In genomic region chr2:3442185-3442584, GRCh38 we compare ENCODE assay signal across 1 cellular context.
A peak's percentile ranks its signal among the peaks of the same experiment; 100 is the strongest.
TF ChIP-seq lines count a peak whose summit lies in the region.

No MANE protein-coding gene starts in this region.

TF ChIP-seq in GM12878, 131 proteins besides CTCF, POLR2A, EP300 and RAD21 (continued from another document):
- TF ChIP-seq RELB (IDR thresholded peaks at IDR 0.05; ENCODE audit: low read depth) (no peak), E2F4 (IDR thresholded peaks at IDR 0.05; ENCODE audit: low read depth, low read length) (no peak), NFIC (IDR thresholded peaks at IDR 0.05; ENCODE audit: low read depth, low read length) (peak; percentile 39; the same call in 1 of the 2 replicates), CBX3 (IDR thresholded peaks at IDR 0.05; ENCODE audit: borderline replicate concordance, low read depth) (no peak), IRF4 (IDR thresholded peaks at IDR 0.05; ENCODE audit: low read depth, low read length) (no peak), IRF5 (IDR thresholded peaks at IDR 0.05; ENCODE audit: borderline replicate concordance) (no peak), IKZF1 (conservative IDR thresholded peaks at IDR 0.05) (no peak), STAT1 (conservative IDR thresholded peaks at IDR 0.05) (no peak), RUNX3 (IDR thresholded peaks at IDR 0.05; ENCODE audit: low read length) (peak; percentile 82), HDAC2 (IDR thresholded peaks at IDR 0.05) (no peak), EED (IDR thresholded peaks at IDR 0.05; ENCODE audit: low read depth) (no peak), ZNF687 (IDR thresholded peaks at IDR 0.05) (no peak), CREB1 (IDR thresholded peaks at IDR 0.05; ENCODE audit: low read depth) (peak; percentile 77), CHD2 (IDR thresholded peaks at IDR 0.05; ENCODE audit: borderline replicate concordance, low read depth, low read length) (no peak), HCFC1 (IDR thresholded peaks at IDR 0.05; ENCODE audit: low read length) (no peak), ATF3 (IDR thresholded peaks at IDR 0.05; ENCODE audit: borderline replicate concordance, extremely low read depth, low read depth, low read length) (no peak)
